ENCODE assay signal across 14 cellular contexts in genomic region chr7:121048195-121048594, GRCh38. TPM values are rescaled to one million over a fixed set of nuclear protein-coding genes. Genes with fewer than 3 reads are reported as not detected.
DNase-seq lines count a peak whose midpoint lies in the region; ATAC-seq, FAIRE-seq and TF ChIP-seq lines count a peak whose summit lies in the region.
"Had no signal": no experiment of that assay in that cellular context is flagged by ENCODE, and none has a peak within 500 bp of the region (broad histone marks: within the 10 kb centered on the region; RNA-seq: fewer than 3 reads in every experiment).

No MANE protein-coding gene starts in this region.

- no peak for TF ChIP-seq CTCF in 22Rv1 (IDR thresholded peaks at IDR 0.05)
- no peak for TF ChIP-seq CTCF in GM23338 (conservative IDR thresholded peaks at IDR 0.05; ENCODE audit: low read depth in 2 of 2)
- no peak for TF ChIP-seq CTCF in K562 (IDR thresholded peaks at IDR 0.05 in 2 of 3, conservative IDR thresholded peaks at IDR 0.05 in 1 of 3; ENCODE audit: insufficient read depth in 2 of 3, low read depth in 1 of 3, low read length in 3 of 3)
- no peak for TF ChIP-seq CTCF in gastrocnemius medialis (IDR thresholded peaks at IDR 0.05 in 4 of 5, conservative IDR thresholded peaks at IDR 0.05 in 1 of 5)

- H4K20me1 ChIP-seq in GM23338 (replicated peaks; ENCODE audit: insufficient read depth) = no peaks in the 10 kb centered on the region
- H4K20me1 ChIP-seq in K562 (replicated peaks; ENCODE audit: control insufficient read depth, insufficient read depth, low read length) = no peaks in the 10 kb centered on the region
- H4K20me1 ChIP-seq: BLaER1 treated with 17β-estradiol and CSF1 and Interleukin-3, amounts not matched to agents 10 nM and 100 nM had no signal

- no peak for TF ChIP-seq RAD21 in K562 (CRISPR knock-in tag; conservative IDR thresholded peaks at IDR 0.05 in 1 of 2, IDR thresholded peaks at IDR 0.05 in 1 of 2)

- H3K27me3 Mint-ChIP-seq in GM23338 (ENCODE audit: insufficient read depth, low read depth, poor library complexity) = peaks cover 2% of the 10 kb centered on the region

- TF ChIP-seq EP300 in K562 (IDR thresholded peaks at IDR 0.05; ENCODE audit: low read length) = no peak

- H3F3A ChIP-seq in GM23338 (replicated peaks; ENCODE audit: low read depth) = no peaks in the 10 kb centered on the region

- H3K27ac Mint-ChIP-seq in GM23338 = no peak overlapping the region; the same call in 1 of the 2 replicates
- H3K27ac Mint-ChIP-seq: CD4-positive, alpha-beta T cell had no signal

- peak overlapping the region; percentile 39; the same call in 1 of the 2 replicates for H2AFZ ChIP-seq in GM23338
- no peak overlapping the region for H2AFZ ChIP-seq in K562 (ENCODE audit: low read depth, low read length)

- POLR2A ChIA-PET in K562 (lab: Yijun Ruan, JAX) = interaction anchor here (0.6 to 1.3 kb wide), 2 partner anchors 28 to 95 kb away, joined by 3 to 4 read pairs; no protein-coding TSS in a partner anchor

- no peak overlapping the region for H3K4me2 ChIP-seq in GM23338
- H3K4me2 ChIP-seq in K562 (ENCODE audit: insufficient read depth, low read length) = no peak overlapping the region
- H3K4me2 ChIP-seq: BLaER1 treated with 17β-estradiol and CSF1 and Interleukin-3, amounts not matched to agents 10 nM and 100 nM had no signal

- no TSS peak for BruUV-seq in K562 (replicated peaks; lab: Mats Ljungman, UMichigan)

- H3K27me3 ChIP-seq in GM23338 (ENCODE audit: insufficient read depth) (no peaks in the 10 kb centered on the region), K562 (ENCODE audit: control insufficient read depth in 2 of 2, insufficient read depth in 2 of 2, low read length in 2 of 2) (no peaks in the 10 kb centered on the region), gastrocnemius medialis (no peaks in the 10 kb centered on the region)
- H3K27me3 ChIP-seq: BLaER1 treated with 17β-estradiol and CSF1 and Interleukin-3, amounts not matched to agents 10 nM and 100 nM had no signal

- H3K27ac ChIP-seq in 22Rv1 (peak overlapping the region; percentile 34; the same call in 1 of the 2 replicates), GM23338 (ENCODE audit: low read depth) (no peak overlapping the region), K562 (ENCODE audit: extremely low read depth, low read depth, low read length) (peak overlapping the region; percentile 69), gastrocnemius medialis (peak overlapping the region; percentile 80 to 86 (median 84))
- H3K27ac ChIP-seq: BLaER1 treated with 17β-estradiol and CSF1 and Interleukin-3, amounts not matched to agents 10 nM and 100 nM; HL-60 had no signal

- ATAC-seq in GM23338 = no peak
- no peak for ATAC-seq in K562
- ATAC-seq in gastrocnemius medialis = no peak
- no peak for ATAC-seq in left ventricle myocardium superior

- H3K9me3 Mint-ChIP-seq in GM23338 = no peaks in the 10 kb centered on the region
- H3K9me3 Mint-ChIP-seq: CD4-positive, alpha-beta T cell had no signal

- intact Hi-C loops in K562 (cut with micrococcal nuclease) (no loop called here), gastrocnemius medialis (cut with DNase I; ENCODE audit: low total_unique reads) (no loop called here), left ventricle myocardium superior (cut with micrococcal nuclease) (no loop called here)

- H3K79me2 ChIP-seq in GM23338 (replicated peaks; ENCODE audit: insufficient read depth) (no peaks in the 10 kb centered on the region), K562 (ENCODE audit: control insufficient read depth, insufficient read depth, low read length) (peaks cover 94% of the 10 kb centered on the region)

- CTCF ChIA-PET in K562 (lab: Yijun Ruan, JAX; ENCODE audit: low intra/inter-chr PET ratio) = no interaction called here

- H3K36me3 Mint-ChIP-seq in GM23338 (ENCODE audit: low read depth) = no peaks in the 10 kb centered on the region

- no peak overlapping the region for H3K4me3 Mint-ChIP-seq in GM23338
- H3K4me3 Mint-ChIP-seq: CD4-positive, alpha-beta T cell had no signal

- in situ Hi-C loops in K562 (cut with MboI) = no loop called here
- in situ Hi-C loops in gastrocnemius medialis (cut with MboI; ENCODE audit: low sequenced_read_pairs in 4 of 4) = no loop called here

- no peak for FAIRE-seq in K562 (lab: Jason Lieb, UNC)
- FAIRE-seq: GM12891 had no signal

- DNase-seq in GM23338 (ENCODE audit: low spot score) (no peak), K562 (ENCODE audit: extremely low read depth in 1 of 4, low spot score in 3 of 4) (no peak), gastrocnemius medialis (no peak), left ventricle myocardium superior (no peak), inferior parietal cortex (ENCODE audit: extremely low spot score) (no peak), NCI-H146 (lab: John Stamatoyannopoulos, UW) (no peak)
- DNase-seq: ACHN; CD4-positive, alpha-beta T cell; DMS79; HCEC 1CT had no signal

- no peaks in the 10 kb centered on the region; the same call in none of the 2 replicates for H3K9me2 ChIP-seq in GM23338 (ENCODE audit: insufficient read depth)

- WGBS in K562 (ENCODE audit: insufficient coverage, low coverage, missing lambda C conversion rate) = 44% methylated on average over 4 of the region's 4 CpGs

- H3K4me3 ChIP-seq in GM23338 (no peak overlapping the region), K562 (no peak overlapping the region), gastrocnemius medialis (no peak overlapping the region)
- H3K4me3 ChIP-seq: BLaER1 treated with 17β-estradiol and CSF1 and Interleukin-3, amounts not matched to agents 10 nM and 100 nM had no signal

- H3K36me3 ChIP-seq in GM23338 (ENCODE audit: insufficient read depth) = no peaks in the 10 kb centered on the region
- peaks cover 69% of the 10 kb centered on the region for H3K36me3 ChIP-seq in K562 (ENCODE audit: control insufficient read depth, insufficient read depth, low read length)
- peaks cover 0 to 8% of the 10 kb centered on the region in 2 donors for H3K36me3 ChIP-seq in gastrocnemius medialis
- H3K36me3 ChIP-seq: BLaER1 treated with 17β-estradiol and CSF1 and Interleukin-3, amounts not matched to agents 10 nM and 100 nM had no signal

- peaks cover 20% of the 10 kb centered on the region for H3K4me1 Mint-ChIP-seq in GM23338

- no peaks in the 10 kb centered on the region for H3K9me1 ChIP-seq in K562 (ENCODE audit: control insufficient read depth, insufficient read depth, low read length)

- no peak overlapping the region for H3K9ac ChIP-seq in K562 (ENCODE audit: insufficient read depth in 1 of 2, low read depth in 2 of 2, low read length in 2 of 2)
- H3K9ac ChIP-seq: BLaER1 treated with 17β-estradiol and CSF1 and Interleukin-3, amounts not matched to agents 10 nM and 100 nM had no signal

- TF ChIP-seq POLR2A in K562 (conservative IDR thresholded peaks at IDR 0.05) (no peak), gastrocnemius medialis (IDR thresholded peaks at IDR 0.05) (no peak)

- H3K9me3 ChIP-seq in K562 (replicated peaks; ENCODE audit: control insufficient read depth, insufficient read depth, low read depth, low read length) (peaks cover 2% of the 10 kb centered on the region; the same call in 1 of the 2 replicates), gastrocnemius medialis (no peaks in the 10 kb centered on the region)

- H3K4me1 ChIP-seq in GM23338 (ENCODE audit: insufficient read depth) (peaks cover 15% of the 10 kb centered on the region), K562 (replicated peaks in 1 of 2; ENCODE audit: control insufficient read depth in 2 of 2, insufficient read depth in 2 of 2, low read length in 2 of 2) (peaks cover 23 to 63% of the 10 kb centered on the region in 2 experiments), gastrocnemius medialis (peaks cover 64 to 74% of the 10 kb centered on the region in 2 donors)
- H3K4me1 ChIP-seq: BLaER1 treated with 17β-estradiol and CSF1 and Interleukin-3, amounts not matched to agents 10 nM and 100 nM had no signal

TF ChIP-seq in K562, 482 proteins besides CTCF, POLR2A, EP300 and RAD21 (continues in another document):
- TF ChIP-seq ZNF277 (CRISPR knock-in tag; IDR thresholded peaks at IDR 0.05; ENCODE audit: borderline replicate concordance) (no peak), ASH1L (IDR thresholded peaks at IDR 0.05; ENCODE audit: borderline replicate concordance, low read depth, partially characterized antibody) (no peak), CXXC5 (CRISPR knock-in tag; IDR thresholded peaks at IDR 0.05) (no peak)

RNA-seq across cellular contexts. Expression of gene CPED1, which starts 59.7 kb away (rescaled TPM):
- total RNA-seq in GM23338 (2014; rRNA removed; shearing (Covaris generic)) = 0.17 and 0.23 TPM in 2 replicates
- polyA plus RNA-seq in GM23338 (2016; fragmentation: Nextera tagmentation; extraction: Ambion mirVana) (0.45 and 0.47 TPM in 2 replicates), K562 (2011; rRNA removed) (205 and 316 TPM in 2 replicates), K562 (2014; fragmentation: Illumina TruSeq; extraction: Trizol) (288 and 329 TPM in 2 replicates), K562 (2014; fragmentation: Nextera tagmentation; extraction: Ambion mirVana) (100 to 1,000 TPM; 221 to 292 TPM), K562 (2014; rRNA removed) (195 and 210 TPM in 2 replicates)
- 894 and 1,629 TPM in 2 replicates for total RNA-seq in K562 (2011; cell fraction: chromatin; rRNA removed; ENCODE audit: low replicate concordance)
- 336 and 368 TPM in 2 replicates for total RNA-seq in K562 (2011; cell fraction: nucleolus; rRNA removed)
- total RNA-seq in K562 (2011; cell fraction: nucleoplasm; rRNA removed) = 603 and 625 TPM in 2 replicates
- total RNA-seq in K562 (2014; rRNA removed) (228 and 247 TPM in 2 replicates), K562 (2014; rRNA removed; fragmentation: Illumina TruSeq; extraction: Trizol) (393 and 413 TPM in 2 replicates), K562 (2015; rRNA removed; fragmentation: Illumina TruSeq; extraction: Trizol) (254 and 267 TPM in 2 replicates), K562 (2021) (290 and 301 TPM in 2 replicates), gastrocnemius medialis (10 to 100 TPM in 3 of 4 donors, 1 to 10 TPM in 1; 4.8 to 35.5 (median 34.1) TPM), left ventricle myocardium superior (32.8 TPM)
- polyA plus RNA-seq in K562 (2011; cell fraction: cytosol; rRNA removed) = 91.5 and 147 TPM in 2 replicates
- 211 and 239 TPM in 2 replicates for polyA plus RNA-seq in K562 (2011; cell fraction: nucleus; rRNA removed)
- 152 and 202 TPM in 2 replicates for polyA plus RNA-seq in K562 (2012)
- polyA minus RNA-seq in K562 (2011; rRNA and poly(A)+ RNA removed) = 717 and 810 TPM in 2 replicates
- 96.8 and 138 TPM in 2 replicates for polyA minus RNA-seq in K562 (2011; cell fraction: cytosol; rRNA and poly(A)+ RNA removed)
- 704 and 866 TPM in 2 replicates for polyA minus RNA-seq in K562 (2011; cell fraction: nucleus; rRNA and poly(A)+ RNA removed)
